3 cellular contexts compared by ENCODE assay signal in genomic region chr13:56020425-56020824, GRCh38.
A peak's percentile ranks its signal among the peaks of the same experiment; 100 is the strongest.
TF ChIP-seq lines count a peak whose summit lies in the region.

No MANE protein-coding gene starts in this region.

TF ChIP-seq in HepG2, 621 proteins besides CTCF, POLR2A, EP300 and RAD21:
- TF ChIP-seq GFI1 (CRISPR knock-in tag; IDR thresholded peaks at IDR 0.05; ENCODE audit: borderline replicate concordance) (no peak), ZNF136 (CRISPR knock-in tag; IDR thresholded peaks at IDR 0.05; ENCODE audit: low read depth) (no peak), ATF7 (IDR thresholded peaks at IDR 0.05) (peak; percentile 49; the same call in 1 of the 2 replicates), ATF7 (CRISPR knock-in tag; IDR thresholded peaks at IDR 0.05) (no peak), RAD51 (IDR thresholded peaks at IDR 0.05; ENCODE audit: borderline replicate concordance) (peak; percentile 66; the same call in 1 of the 2 replicates), ZNF549 (CRISPR knock-in tag; IDR thresholded peaks at IDR 0.05) (no peak), NFKB2 (CRISPR knock-in tag; IDR thresholded peaks at IDR 0.05; ENCODE audit: borderline replicate concordance) (no peak), ZNF251 (CRISPR knock-in tag; IDR thresholded peaks at IDR 0.05) (no peak), USF2 (IDR thresholded peaks at IDR 0.05; ENCODE audit: low read depth, low read length) (peak; percentile 26; the same call in 1 of the 2 replicates), USF2 (CRISPR knock-in tag; IDR thresholded peaks at IDR 0.05; ENCODE audit: borderline replicate concordance) (no peak), ZNF3 (CRISPR knock-in tag; IDR thresholded peaks at IDR 0.05) (no peak), ZBTB7A (CRISPR knock-in tag; IDR thresholded peaks at IDR 0.05) (no peak), ZNF704 (CRISPR knock-in tag; IDR thresholded peaks at IDR 0.05; ENCODE audit: borderline replicate concordance) (no peak), ZNF75D (CRISPR knock-in tag; IDR thresholded peaks at IDR 0.05; ENCODE audit: borderline replicate concordance) (no peak), ZBTB39 (CRISPR knock-in tag; IDR thresholded peaks at IDR 0.05) (no peak)

TF ChIP-seq in HEK293, 187 proteins besides CTCF, POLR2A, EP300 and RAD21:
- TF ChIP-seq ZNF184 (tag by site-specific recombination; IDR thresholded peaks at IDR 0.05) = no peak
- no peak for TF ChIP-seq ZNF223 (tag by site-specific recombination; IDR thresholded peaks at IDR 0.05)
- TF ChIP-seq ATF2 (tag by site-specific recombination; IDR thresholded peaks at IDR 0.05; ENCODE audit: low read depth) = peak; percentile 37; the same call in 1 of the 2 replicates
- TF ChIP-seq ZNF292 (tag by site-specific recombination; IDR thresholded peaks at IDR 0.05; ENCODE audit: borderline replicate concordance, low read depth) = no peak
- no peak for TF ChIP-seq ZNF426 (tag by site-specific recombination; IDR thresholded peaks at IDR 0.05)
- no peak for TF ChIP-seq KLF7 (tag by site-specific recombination; IDR thresholded peaks at IDR 0.05; ENCODE audit: borderline replicate concordance)
- no peak for TF ChIP-seq HIC1 (tag by site-specific recombination; IDR thresholded peaks at IDR 0.05)
- no peak for TF ChIP-seq KLF16 (tag by site-specific recombination; IDR thresholded peaks at IDR 0.05)

TF ChIP-seq in K562, 482 proteins besides CTCF, POLR2A, EP300 and RAD21:
- TF ChIP-seq CTBP1 (IDR thresholded peaks at IDR 0.05; ENCODE audit: borderline replicate concordance) (no peak), CREB1 (IDR thresholded peaks at IDR 0.05) (no peak), CREB1 (CRISPR knock-in tag; IDR thresholded peaks at IDR 0.05) (no peak), GATA2 (CRISPR knock-in tag; IDR thresholded peaks at IDR 0.05) (no peak), TFE3 (CRISPR knock-in tag; IDR thresholded peaks at IDR 0.05) (peak; percentile 66)
TF ChIP-seq in K562: peak in this region for 1.
